Comparison of ENCODE assay signal across 32 cellular contexts in the genomic region with DNA sequence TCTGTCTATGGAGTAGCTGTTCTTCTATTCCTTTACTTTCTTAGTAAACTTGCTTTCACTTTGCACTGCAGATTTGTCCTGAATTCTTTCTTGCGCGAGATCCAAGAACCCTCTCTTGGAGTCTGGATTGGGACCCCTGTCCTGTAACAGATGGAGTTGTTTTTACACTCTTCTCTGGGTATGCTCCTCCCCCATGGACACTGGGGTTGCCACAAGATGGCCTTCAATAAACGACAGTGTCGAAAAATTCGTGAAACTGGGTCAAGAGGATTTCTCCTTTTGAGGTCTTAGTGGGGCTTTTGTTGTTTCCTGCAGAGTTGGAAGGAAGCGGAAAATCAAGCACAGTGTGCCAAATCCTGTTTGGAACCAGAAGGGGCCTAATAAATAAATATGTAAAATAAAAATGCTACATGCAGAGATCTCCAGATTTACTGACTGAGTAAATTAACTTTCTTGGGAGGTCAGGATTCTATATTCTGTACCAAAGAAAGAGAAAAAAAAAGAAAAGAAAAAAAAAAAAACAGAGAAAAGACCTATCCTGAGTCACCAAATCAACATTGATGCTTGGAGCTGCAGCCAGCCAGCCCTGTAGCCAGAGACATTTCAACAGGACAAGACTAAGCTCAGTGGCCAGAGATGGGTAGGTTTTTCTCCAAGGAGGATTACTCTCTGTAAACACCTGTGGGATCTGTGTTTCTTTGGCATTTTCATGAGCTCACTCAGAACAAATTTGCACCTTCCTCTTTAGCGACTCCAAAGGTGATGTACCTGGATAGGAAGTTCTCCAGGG. TPM values are rescaled to one million over a fixed set of nuclear protein-coding genes. Genes with fewer than 3 reads are reported as not detected.
DNase-seq lines count a peak whose midpoint lies in the region; ATAC-seq and TF ChIP-seq lines count a peak whose summit lies in the region.
"Had no signal": no experiment of that assay in that cellular context is flagged by ENCODE, and none has a peak within 500 bp of the region (broad histone marks: within the 10 kb centered on the region; RNA-seq: fewer than 3 reads in every experiment).

No MANE protein-coding gene starts in this region.

- no peak for ATAC-seq in activated CD4-positive, alpha-beta T cell treated with anti-CD3 and anti-CD28 coated beads for 36 hours
- ATAC-seq: activated CD8-positive, alpha-beta memory T cell treated with anti-CD3 and anti-CD28 coated beads, Interleukin-2, amount 10 ng/mL, durations not matched to agents 7 days and 5 days; activated T-helper 17 cell treated with anti-CD3 and anti-CD28 coated beads, Interleukin-2, amount 50 U/mL, for 72 hours; GM12878; heart right ventricle; naive thymus-derived CD8-positive, alpha-beta T cell had no signal

- H3K36me3 ChIP-seq in tibial nerve: peaks cover 0 to 27% (median 0%) of the 10 kb centered on the region in 3 donors

- H3K9me3 ChIP-seq in tibial nerve: no peaks in the 10 kb centered on the region
- H3K9me3 ChIP-seq: heart right ventricle, sigmoid colon, SJSA1 had no signal

- CTCF ChIA-PET in activated CD4-positive, alpha-beta T cell treated with anti-CD3 and anti-CD28 coated beads for 36 hours (lab: Charles Lee): interaction anchor here (0.7 to 1.5 kb wide), 2 partner anchors 8 to 591 kb away, joined by 3 to 6 read pairs; no protein-coding TSS in a partner anchor

- TF ChIP-seq CTCF in astrocyte of the spinal cord (IDR thresholded peaks at IDR 0.05; ENCODE audit: low read depth, low read length) (no peak), tibial nerve (IDR thresholded peaks at IDR 0.05) (no peak)

- H3K27ac ChIP-seq in layer of hippocampus (ENCODE audit: low read depth, low read length): peak overlapping the region; percentile 21
- H3K27ac ChIP-seq in tibial nerve: peak overlapping the region in 2 of 4 donors; percentile 46 to 47
- H3K27ac ChIP-seq: heart right ventricle, parathyroid adenoma, SJSA1 had no signal

- H3K4me1 ChIP-seq in tibial nerve: peaks cover 0 to 4% (median 0%) of the 10 kb centered on the region in 4 donors
- H3K4me1 ChIP-seq: parathyroid adenoma, SJSA1 had no signal

- no peaks in the 10 kb centered on the region for H3K4me1 Mint-ChIP-seq in activated CD4-positive, alpha-beta T cell treated with anti-CD3 and anti-CD28 coated beads, Interleukin-2, amount 10 ng/mL, durations not matched to agents 24 days and 14 days
- no peaks in the 10 kb centered on the region for H3K4me1 Mint-ChIP-seq in activated CD4-positive, alpha-beta T cell treated with anti-CD3 and anti-CD28 coated beads for 36 hours
- H3K4me1 Mint-ChIP-seq: activated CD8-positive, alpha-beta memory T cell treated with anti-CD3 and anti-CD28 coated beads, Interleukin-2, amount 10 ng/mL, durations not matched to agents 7 days and 5 days; activated T-helper 17 cell treated with anti-CD3 and anti-CD28 coated beads, Interleukin-2, amount 50 U/mL, for 72 hours; B cell; CD8-positive, alpha-beta memory T cell; mesothelial cell of epicardium had no signal

- H3K27ac Mint-ChIP-seq in activated CD4-positive, alpha-beta T cell treated with anti-CD3 and anti-CD28 coated beads, Interleukin-2, amount 10 ng/mL, durations not matched to agents 24 days and 14 days: no peak overlapping the region
- no peak overlapping the region for H3K27ac Mint-ChIP-seq in activated CD4-positive, alpha-beta T cell treated with anti-CD3 and anti-CD28 coated beads for 36 hours
- H3K27ac Mint-ChIP-seq: activated CD8-positive, alpha-beta memory T cell treated with anti-CD3 and anti-CD28 coated beads, Interleukin-2, amount 10 ng/mL, durations not matched to agents 7 days and 5 days; activated naive CD8-positive, alpha-beta T cell; activated T-helper 17 cell treated with anti-CD3 and anti-CD28 coated beads, Interleukin-2, amount 50 U/mL, for 72 hours; B cell; CD8-positive, alpha-beta memory T cell; mesothelial cell of epicardium; stimulated activated naive CD8-positive, alpha-beta T cell treated with anti-CD3 and anti-CD28 coated beads, Interleukin-15, Interleukin-2, amounts not matched to agents 100 ng/mL and 50 ng/mL, for 24 hours; T-helper 1 cell treated with Interleukin-12 subunit alpha and Interleukin-12 subunit beta and Interleukin-4 antibody, amounts not matched to agents 30 μg/mL and 1 μg/mL, for 36 hours had no signal

- TF ChIP-seq EP300 in tibial nerve (IDR thresholded peaks at IDR 0.05): no peak

- H3K9me3 Mint-ChIP-seq in activated CD4-positive, alpha-beta T cell treated with anti-CD3 and anti-CD28 coated beads, Interleukin-2, amount 10 ng/mL, durations not matched to agents 24 days and 14 days: no peaks in the 10 kb centered on the region
- no peaks in the 10 kb centered on the region for H3K9me3 Mint-ChIP-seq in activated CD4-positive, alpha-beta T cell treated with anti-CD3 and anti-CD28 coated beads for 36 hours (ENCODE audit: low read depth)
- H3K9me3 Mint-ChIP-seq: activated T-helper 17 cell treated with anti-CD3 and anti-CD28 coated beads, Interleukin-2, amount 50 U/mL, for 72 hours; CD8-positive, alpha-beta memory T cell; mesothelial cell of epicardium; naive thymus-derived CD8-positive, alpha-beta T cell; stimulated activated naive CD8-positive, alpha-beta T cell treated with anti-CD3 and anti-CD28 coated beads, Interleukin-15, Interleukin-2, amounts not matched to agents 100 ng/mL and 50 ng/mL, for 24 hours; T-helper 1 cell treated with Interleukin-12 subunit alpha and Interleukin-12 subunit beta and Interleukin-4 antibody, amounts not matched to agents 30 μg/mL and 1 μg/mL, for 36 hours had no signal

- 51 to 58% methylated on average over 7 of the region's 7 CpGs for WGBS in tibial nerve, 2 donors

- no peak overlapping the region for H3K4me3 Mint-ChIP-seq in activated CD4-positive, alpha-beta T cell treated with anti-CD3 and anti-CD28 coated beads, Interleukin-2, amount 10 ng/mL, durations not matched to agents 24 days and 14 days
- H3K4me3 Mint-ChIP-seq in activated CD4-positive, alpha-beta T cell treated with anti-CD3 and anti-CD28 coated beads for 36 hours: no peak overlapping the region
- H3K4me3 Mint-ChIP-seq: activated CD8-positive, alpha-beta memory T cell treated with anti-CD3 and anti-CD28 coated beads, Interleukin-2, amount 10 ng/mL, durations not matched to agents 7 days and 5 days; activated naive CD8-positive, alpha-beta T cell; activated T-helper 17 cell treated with anti-CD3 and anti-CD28 coated beads, Interleukin-2, amount 50 U/mL, for 72 hours; B cell; mesothelial cell of epicardium; naive thymus-derived CD8-positive, alpha-beta T cell; stimulated activated naive CD8-positive, alpha-beta T cell treated with anti-CD3 and anti-CD28 coated beads, Interleukin-15, Interleukin-2, amounts not matched to agents 100 ng/mL and 50 ng/mL, for 24 hours; T-helper 1 cell treated with Interleukin-12 subunit alpha and Interleukin-12 subunit beta and Interleukin-4 antibody, amounts not matched to agents 30 μg/mL and 1 μg/mL, for 36 hours had no signal

- H3K36me3 Mint-ChIP-seq in activated CD4-positive, alpha-beta T cell treated with anti-CD3 and anti-CD28 coated beads, Interleukin-2, amount 10 ng/mL, durations not matched to agents 24 days and 14 days (ENCODE audit: low read depth): no peaks in the 10 kb centered on the region
- no peaks in the 10 kb centered on the region for H3K36me3 Mint-ChIP-seq in activated CD4-positive, alpha-beta T cell treated with anti-CD3 and anti-CD28 coated beads for 36 hours (ENCODE audit: low read depth)
- H3K36me3 Mint-ChIP-seq: activated CD8-positive, alpha-beta memory T cell treated with anti-CD3 and anti-CD28 coated beads, Interleukin-2, amount 10 ng/mL, durations not matched to agents 7 days and 5 days; activated naive CD8-positive, alpha-beta T cell had no signal

- TF ChIP-seq POLR2A in tibial nerve (IDR thresholded peaks at IDR 0.05): no peak

- intact Hi-C loops in activated CD4-positive, alpha-beta T cell treated with anti-CD3 and anti-CD28 coated beads, Interleukin-2, amount 10 ng/mL, durations not matched to agents 24 days and 14 days (cut with micrococcal nuclease): no loop called here
- intact Hi-C loops in activated CD4-positive, alpha-beta T cell treated with anti-CD3 and anti-CD28 coated beads for 36 hours (cut with DNase I, micrococcal nuclease): no loop called here

- H3K27me3 ChIP-seq in layer of hippocampus (ENCODE audit: control insufficient read depth, insufficient read depth, low read length) (no peaks in the 10 kb centered on the region), tibial nerve (no peaks in the 10 kb centered on the region)
- H3K27me3 ChIP-seq: heart right ventricle, sigmoid colon, SJSA1 had no signal

- peaks cover 6% of the 10 kb centered on the region for H3K27me3 Mint-ChIP-seq in activated CD4-positive, alpha-beta T cell treated with anti-CD3 and anti-CD28 coated beads, Interleukin-2, amount 10 ng/mL, durations not matched to agents 24 days and 14 days
- no peaks in the 10 kb centered on the region for H3K27me3 Mint-ChIP-seq in activated CD4-positive, alpha-beta T cell treated with anti-CD3 and anti-CD28 coated beads for 36 hours
- H3K27me3 Mint-ChIP-seq: B cell; stimulated activated naive CD8-positive, alpha-beta T cell treated with anti-CD3 and anti-CD28 coated beads, Interleukin-15, Interleukin-2, amounts not matched to agents 100 ng/mL and 50 ng/mL, for 24 hours had no signal

- in situ Hi-C loops in astrocyte of the spinal cord (cut with HindIII; ENCODE audit: low sequenced_read_pairs): no loop called here

- no peak overlapping the region for H3K4me3 ChIP-seq in astrocyte of the spinal cord (ENCODE audit: low read depth, low read length)
- H3K4me3 ChIP-seq in tibial nerve: peak overlapping the region in 3 of 4 donors; percentile 9 to 21 (median 19)
- H3K4me3 ChIP-seq: GM12878, heart right ventricle, sigmoid colon, SJSA1 had no signal

- POLR2A ChIA-PET in activated CD4-positive, alpha-beta T cell treated with anti-CD3 and anti-CD28 coated beads for 36 hours (lab: Charles Lee): no interaction called here

- peak; percentile 33 for DNase-seq in activated CD4-positive, alpha-beta T cell treated with anti-CD3 and anti-CD28 coated beads, Interleukin-2, amount 10 ng/mL, durations not matched to agents 24 days and 14 days
- no peak for DNase-seq in activated CD4-positive, alpha-beta T cell treated with anti-CD3 and anti-CD28 coated beads for 36 hours
- peak; percentile 36 for DNase-seq in astrocyte of the spinal cord (ENCODE audit: low read depth, low spot score)
- no peak for DNase-seq in tibial nerve (ENCODE audit: low spot score in 2 of 2)
- DNase-seq in DMS 273 treated with DMSO at 0.1 percent for 48 hours (lab: John Stamatoyannopoulos, UW): no peak
- DNase-seq in activated CD8-positive, alpha-beta memory T cell treated with anti-CD3 and anti-CD28 coated beads, Interleukin-2, amount 50 U/mL, for 4 hours: no peak
- no peak for DNase-seq in SK-N-DZ (ENCODE audit: low spot score)
- DNase-seq: 8988T; activated CD4-positive, alpha-beta T cell treated with anti-CD3 and anti-CD28 coated beads for 48 hours; activated CD8-positive, alpha-beta memory T cell treated with anti-CD3 and anti-CD28 coated beads, Interleukin-2, amount 10 ng/mL, durations not matched to agents 7 days and 5 days; aorta; CD8-positive, alpha-beta memory T cell; central memory CD4-positive, alpha-beta T cell; DMS79 treated with DMSO at 0.1 percent for 48 hours; heart right ventricle; naive thymus-derived CD8-positive, alpha-beta T cell; NCI-H1092; NCI-H1930; NCI-H2227 treated with DMSO at 0.1 percent for 48 hours; NCI-H69; sigmoid colon; trophoblast cell had no signal

RNA-seq across cellular contexts. Expression of gene CCDC80, which starts 24.8 kb away (rescaled TPM):
- total RNA-seq in activated CD4-positive, alpha-beta T cell treated with anti-CD3 and anti-CD28 coated beads, Interleukin-2, amount 10 ng/mL, durations not matched to agents 24 days and 14 days: not detected in 2 replicates
- total RNA-seq in activated CD4-positive, alpha-beta T cell treated with anti-CD3 and anti-CD28 coated beads for 36 hours: not detected
- total RNA-seq in tibial nerve: 100 to 1,000 TPM in 1 of 4 donors, 10 to 100 TPM in 3; 19.4 to 129 (median 31.1) TPM
- polyA plus RNA-seq in SK-N-DZ (2014; cell fraction: cytosol; rRNA removed): 3.2 and 3.9 TPM in 2 replicates
- polyA plus RNA-seq in SK-N-DZ (2014; cell fraction: nucleus; rRNA removed): 2.1 and 2.9 TPM in 2 replicates
- total RNA-seq: activated T-helper 17 cell treated with anti-CD3 and anti-CD28 coated beads, Interleukin-2, amount 50 U/mL, for 72 hours; B cell; CD8-positive, alpha-beta memory T cell; naive thymus-derived CD8-positive, alpha-beta T cell had no signal

RNA-seq across cellular contexts. Expression of gene SLC35A5, which starts 54.3 kb away (rescaled TPM):
- 15.5 and 16.3 TPM in 2 replicates for total RNA-seq in activated CD4-positive, alpha-beta T cell treated with anti-CD3 and anti-CD28 coated beads, Interleukin-2, amount 10 ng/mL, durations not matched to agents 24 days and 14 days
- total RNA-seq in activated CD4-positive, alpha-beta T cell treated with anti-CD3 and anti-CD28 coated beads for 36 hours: 10 to 100 TPM; 16.5 to 18.7 TPM
- total RNA-seq in tibial nerve: 10 to 100 TPM; 19.0 to 30.4 (median 25.0) TPM
- 24.7 and 28.5 TPM in 2 replicates for polyA plus RNA-seq in SK-N-DZ (2014; cell fraction: cytosol; rRNA removed)
- polyA plus RNA-seq in SK-N-DZ (2014; cell fraction: nucleus; rRNA removed): 21.8 and 23.0 TPM in 2 replicates

RNA-seq across cellular contexts. Expression of gene ATG3, which starts 54.4 kb away (rescaled TPM):
- 66.9 and 69.1 TPM in 2 replicates for total RNA-seq in activated CD4-positive, alpha-beta T cell treated with anti-CD3 and anti-CD28 coated beads, Interleukin-2, amount 10 ng/mL, durations not matched to agents 24 days and 14 days
- 10 to 100 TPM; 54.9 to 71.0 TPM for total RNA-seq in activated CD4-positive, alpha-beta T cell treated with anti-CD3 and anti-CD28 coated beads for 36 hours
- total RNA-seq in tibial nerve: 10 to 100 TPM; 37.0 to 83.7 (median 53.1) TPM
- polyA plus RNA-seq in SK-N-DZ (2014; cell fraction: cytosol; rRNA removed): 30.7 and 31.3 TPM in 2 replicates
- polyA plus RNA-seq in SK-N-DZ (2014; cell fraction: nucleus; rRNA removed): 28.1 and 33.7 TPM in 2 replicates

Comparison
In these comparisons a context has a peak if more than half of its experiments do, and no peak if none do; other contexts are left out.
1. DNase-seq: peak in activated CD4-positive, alpha-beta T cell treated with anti-CD3 and anti-CD28 coated beads, Interleukin-2, amount 10 ng/mL, durations not matched to agents 24 days and 14 days (single experiment) and astrocyte of the spinal cord (single experiment); none in activated CD4-positive, alpha-beta T cell treated with anti-CD3 and anti-CD28 coated beads for 36 hours (single experiment), tibial nerve (0 of 2), DMS 273 treated with DMSO at 0.1 percent for 48 hours (single experiment), activated CD8-positive, alpha-beta memory T cell treated with anti-CD3 and anti-CD28 coated beads, Interleukin-2, amount 50 U/mL, for 4 hours (single experiment) and SK-N-DZ (single experiment).
2. RNA of gene CCDC80, which starts 24.8 kb away (total RNA-seq): 19.4 to 129 TPM in tibial nerve; not detected in activated CD4-positive, alpha-beta T cell treated with anti-CD3 and anti-CD28 coated beads for 36 hours and not detected in activated CD4-positive, alpha-beta T cell treated with anti-CD3 and anti-CD28 coated beads, Interleukin-2, amount 10 ng/mL, durations not matched to agents 24 days and 14 days; every median in the first group is over 10 times any median in the second.